13 cellular contexts compared by ENCODE assay signal in genomic region chr13:21594715-21595545, GRCh38. TPM values are rescaled to one million over a fixed set of nuclear protein-coding genes. Genes with fewer than 3 reads are reported as not detected.
A peak's percentile ranks its signal among the peaks of the same experiment; 100 is the strongest.
DNase-seq lines count a peak whose midpoint lies in the region; ATAC-seq and TF ChIP-seq lines count a peak whose summit lies in the region.
"Had no signal": no experiment of that assay in that cellular context is flagged by ENCODE, and none has a peak within 500 bp of the region (broad histone marks: within the 10 kb centered on the region; RNA-seq: fewer than 3 reads in every experiment).

No MANE protein-coding gene starts in this region.

- H3K9me3 Mint-ChIP-seq in activated naive CD4-positive, alpha-beta T cell treated with anti-CD3 and anti-CD28 coated beads, Interleukin-2, amount 50 U/mL, for 24 hours = no peaks in the 10 kb centered on the region
- peaks cover 2% of the 10 kb centered on the region for H3K9me3 Mint-ChIP-seq in activated naive CD4-positive, alpha-beta T cell treated with anti-CD3 and anti-CD28 coated beads, Interleukin-2, amount 10 ng/mL, durations not matched to agents 7 days and 5 days
- H3K9me3 Mint-ChIP-seq in naive B cell = peaks cover 0 to 16% (median 7%) of the 10 kb centered on the region in 7 donors

- H3K4me1 ChIP-seq in esophagus squamous epithelium = peaks cover 4 to 20% (median 15%) of the 10 kb centered on the region in 3 donors
- H3K4me1 ChIP-seq: A549, parathyroid adenoma had no signal

- DNase-seq in activated naive CD4-positive, alpha-beta T cell treated with anti-CD3 and anti-CD28 coated beads, Interleukin-2, amount 10 ng/mL, durations not matched to agents 7 days and 5 days = no peak
- DNase-seq in naive B cell = no peak
- no peak for DNase-seq in activated naive CD4-positive, alpha-beta T cell treated with anti-CD3 and anti-CD28 coated beads, Interleukin-2, amount 50 U/mL, for 16 hours
- no peak for DNase-seq in amniotic stem cell (lab: John Stamatoyannopoulos, UW)
- DNase-seq in esophagus squamous epithelium (lab: John Stamatoyannopoulos, UW) = no peak
- DNase-seq: activated CD4-positive, CD25-positive, alpha-beta regulatory T cell treated with anti-CD3 and anti-CD28 coated beads, Interleukin-2, amount 50 U/mL, for 72 hours; left lung; stimulated activated CD4-positive, alpha-beta T cell treated with anti-CD3 and anti-CD28 coated beads, Interleukin-4, amount 100 ng/mL, for 4 hours had no signal

- H3K27me3 Mint-ChIP-seq in activated naive CD4-positive, alpha-beta T cell treated with anti-CD3 and anti-CD28 coated beads, Interleukin-2, amount 50 U/mL, for 24 hours = no peaks in the 10 kb centered on the region
- H3K27me3 Mint-ChIP-seq in activated naive CD4-positive, alpha-beta T cell treated with anti-CD3 and anti-CD28 coated beads, Interleukin-2, amount 10 ng/mL, durations not matched to agents 7 days and 5 days = no peaks in the 10 kb centered on the region
- H3K27me3 Mint-ChIP-seq in naive B cell = no peaks in the 10 kb centered on the region

- H3K4me1 Mint-ChIP-seq in activated naive CD4-positive, alpha-beta T cell treated with anti-CD3 and anti-CD28 coated beads, Interleukin-2, amount 50 U/mL, for 24 hours = peaks cover 82% of the 10 kb centered on the region
- H3K4me1 Mint-ChIP-seq in activated naive CD4-positive, alpha-beta T cell treated with anti-CD3 and anti-CD28 coated beads, Interleukin-2, amount 10 ng/mL, durations not matched to agents 7 days and 5 days = peaks cover 20% of the 10 kb centered on the region
- H3K4me1 Mint-ChIP-seq in naive B cell = peaks cover 64 to 86% (median 75%) of the 10 kb centered on the region in 3 donors

- peak overlapping the region in 1 of 4 donors; percentile 37 for H3K27ac ChIP-seq in esophagus squamous epithelium
- H3K27ac ChIP-seq: A549, left lung, parathyroid adenoma had no signal

- no peak overlapping the region for H3K4me3 ChIP-seq in esophagus squamous epithelium
- H3K4me3 ChIP-seq: A549, left lung had no signal

- H3K36me3 ChIP-seq in esophagus squamous epithelium = no peaks in the 10 kb centered on the region
- H3K36me3 ChIP-seq: left lung had no signal

- 59 to 63% methylated on average over 3 of the region's 3 CpGs for WGBS in esophagus squamous epithelium, 2 donors

- intact Hi-C loops in esophagus squamous epithelium (cut with DNase I) = no loop called here

- peak overlapping the region; percentile 2 for H3K4me3 Mint-ChIP-seq in activated naive CD4-positive, alpha-beta T cell treated with anti-CD3 and anti-CD28 coated beads, Interleukin-2, amount 50 U/mL, for 24 hours
- no peak overlapping the region for H3K4me3 Mint-ChIP-seq in activated naive CD4-positive, alpha-beta T cell treated with anti-CD3 and anti-CD28 coated beads, Interleukin-2, amount 10 ng/mL, durations not matched to agents 7 days and 5 days
- peak overlapping the region in 4 of 8 donors; percentile 26 to 73 (median 38) for H3K4me3 Mint-ChIP-seq in naive B cell

- peaks cover 0 to 4% (median 0%) of the 10 kb centered on the region in 3 donors for H3K9me3 ChIP-seq in esophagus squamous epithelium
- H3K9me3 ChIP-seq: A549, left lung had no signal

- CTCF ChIA-PET in activated naive CD4-positive, alpha-beta T cell treated with anti-CD3 and anti-CD28 coated beads, Interleukin-2, amount 10 ng/mL, durations not matched to agents 7 days and 5 days (lab: Charles Lee) = no interaction called here

- peak; percentile 54 for ATAC-seq in GM21576 (IDR thresholded peaks at IDR 0.05; ENCODE audit: unreplicated experiment)
- peak; percentile 50 for ATAC-seq in HG03108 (IDR thresholded peaks at IDR 0.05; ENCODE audit: unreplicated experiment)
- no peak for ATAC-seq in naive B cell (ENCODE audit: low read depth in 2 of 2)
- ATAC-seq: A549, left lung had no signal

- no peak overlapping the region for H3K27ac Mint-ChIP-seq in activated naive CD4-positive, alpha-beta T cell treated with anti-CD3 and anti-CD28 coated beads, Interleukin-2, amount 50 U/mL, for 24 hours
- no peak overlapping the region for H3K27ac Mint-ChIP-seq in activated naive CD4-positive, alpha-beta T cell treated with anti-CD3 and anti-CD28 coated beads, Interleukin-2, amount 10 ng/mL, durations not matched to agents 7 days and 5 days
- H3K27ac Mint-ChIP-seq in naive B cell = peak overlapping the region in 4 of 6 donors; percentile 53 to 78 (median 65)

- TF ChIP-seq CTCF in esophagus squamous epithelium (IDR thresholded peaks at IDR 0.05) = no peak

- H3K36me3 Mint-ChIP-seq in activated naive CD4-positive, alpha-beta T cell treated with anti-CD3 and anti-CD28 coated beads, Interleukin-2, amount 50 U/mL, for 24 hours = peaks cover 24% of the 10 kb centered on the region
- H3K36me3 Mint-ChIP-seq in activated naive CD4-positive, alpha-beta T cell treated with anti-CD3 and anti-CD28 coated beads, Interleukin-2, amount 10 ng/mL, durations not matched to agents 7 days and 5 days = peaks cover 12% of the 10 kb centered on the region
- peaks cover 6 to 12% of the 10 kb centered on the region in 2 donors for H3K36me3 Mint-ChIP-seq in naive B cell

- no peaks in the 10 kb centered on the region for H3K27me3 ChIP-seq in esophagus squamous epithelium
- H3K27me3 ChIP-seq: left lung had no signal

- TF ChIP-seq POLR2A in esophagus squamous epithelium (IDR thresholded peaks at IDR 0.05) = no peak

RNA-seq across cellular contexts. Expression of gene MICU2, which starts 9.0 kb away (rescaled TPM):
- 10 to 100 TPM; 36.0 to 51.4 (median 40.0) TPM for polyA plus RNA-seq in naive B cell (ENCODE audit: low read depth in 6 of 6)
- total RNA-seq in esophagus squamous epithelium = 10 to 100 TPM; 48.4 to 61.6 (median 51.9) TPM

Comparison
In these comparisons a context has a peak if more than half of its experiments do, and no peak if none do; other contexts are left out.
1. H3K27ac Mint-ChIP-seq: peak in naive B cell (4 of 6); none in activated naive CD4-positive, alpha-beta T cell treated with anti-CD3 and anti-CD28 coated beads, Interleukin-2, amount 50 U/mL, for 24 hours (single experiment) and activated naive CD4-positive, alpha-beta T cell treated with anti-CD3 and anti-CD28 coated beads, Interleukin-2, amount 10 ng/mL, durations not matched to agents 7 days and 5 days (single experiment).
2. ATAC-seq: peak in GM21576 (single experiment) and HG03108 (single experiment); none in naive B cell (0 of 2).